In genomic region chr5:41763537-41763936, GRCh38 we compare ENCODE assay signal across 15 cellular contexts.
DNase-seq lines count a peak whose midpoint lies in the region; ATAC-seq and TF ChIP-seq lines count a peak whose summit lies in the region.
"Had no signal": no experiment of that assay in that cellular context is flagged by ENCODE, and none has a peak within 500 bp of the region (broad histone marks: within the 10 kb centered on the region; RNA-seq: fewer than 3 reads in every experiment).

No MANE protein-coding gene starts in this region.

- H3K4me1 Mint-ChIP-seq in chondrocyte (ENCODE audit: low read depth): peaks cover 55% of the 10 kb centered on the region

- DNase-seq in chondrocyte (ENCODE audit: low spot score) (no peak), superior temporal gyrus (ENCODE audit: extremely low spot score) (peak; percentile 52), kidney glomerular epithelial cell (lab: John Stamatoyannopoulos, UW) (no peak), OCI-LY7 (ENCODE audit: low spot score) (no peak)
- DNase-seq in activated CD8-positive, alpha-beta memory T cell treated with anti-CD3 and anti-CD28 coated beads, Interleukin-2, amount 50 U/mL, for 48 hours: no peak
- DNase-seq: activated T-cell treated with anti-CD3 and anti-CD28 coated beads, Interleukin-2, amount 50 U/mL, for 4 hours; DMS 273 treated with DMSO at 0.1 percent for 48 hours; effector CD4-positive, alpha-beta T cell; heart left ventricle; NCI-H187 treated with DMSO at 0.1 percent for 48 hours; NCI-H69; sigmoid colon had no signal

- H3K36me3 ChIP-seq in OCI-LY7 (ENCODE audit: insufficient read depth, low read length): peaks cover 35% of the 10 kb centered on the region

- H3K27ac ChIP-seq in OCI-LY7 (ENCODE audit: low read depth, low read length, poor library complexity, severe bottlenecking): no peak overlapping the region
- H3K27ac ChIP-seq: heart left ventricle, sigmoid colon had no signal

- no peaks in the 10 kb centered on the region for H3K79me2 ChIP-seq in OCI-LY7 (ENCODE audit: insufficient read depth, low read depth, low read length)

- peak overlapping the region; percentile 65 for H3K27ac Mint-ChIP-seq in chondrocyte (ENCODE audit: unreplicated experiment)
- H3K27ac Mint-ChIP-seq: activated naive CD4-positive, alpha-beta T cell treated with anti-CD3 and anti-CD28 coated beads, Interleukin-2, amount 50 U/mL, for 72 hours had no signal

- no peaks in the 10 kb centered on the region for H3K9me3 ChIP-seq in OCI-LY7 (ENCODE audit: low read length)
- H3K9me3 ChIP-seq: heart left ventricle, sigmoid colon had no signal

- H3K9me3 Mint-ChIP-seq in chondrocyte (ENCODE audit: low read depth): no peaks in the 10 kb centered on the region
- H3K9me3 Mint-ChIP-seq: activated naive CD4-positive, alpha-beta T cell treated with anti-CD3 and anti-CD28 coated beads, Interleukin-2, amount 50 U/mL, for 72 hours; activated T-cell treated with anti-CD3 and anti-CD28 coated beads, Interleukin-2, amount 50 U/mL, for 4 hours had no signal

- no peaks in the 10 kb centered on the region for H3K9me2 ChIP-seq in OCI-LY7 (ENCODE audit: insufficient read depth, low read length)

- peak; percentile 34 for ATAC-seq in GM19397 (IDR thresholded peaks at IDR 0.05; ENCODE audit: unreplicated experiment)
- ATAC-seq in HG03432 (IDR thresholded peaks at IDR 0.05; ENCODE audit: unreplicated experiment): peak; percentile 49
- ATAC-seq: activated T-cell treated with anti-CD3 and anti-CD28 coated beads, Interleukin-2, amount 50 U/mL, for 4 hours had no signal

- no peak overlapping the region for H2AFZ ChIP-seq in OCI-LY7 (ENCODE audit: low read length)

- no TSS peak for BruUV-seq in OCI-LY7 (replicated peaks; lab: Mats Ljungman, UMichigan)

- no peak for TF ChIP-seq CTCF in chondrocyte (IDR thresholded peaks at IDR 0.05)
- TF ChIP-seq CTCF in OCI-LY7 (conservative IDR thresholded peaks at IDR 0.05; ENCODE audit: low read length): no peak

- peak overlapping the region; percentile 5 for H3K4me3 Mint-ChIP-seq in chondrocyte (ENCODE audit: unreplicated experiment)
- H3K4me3 Mint-ChIP-seq: activated T-cell treated with anti-CD3 and anti-CD28 coated beads, Interleukin-2, amount 50 U/mL, for 4 hours had no signal

- no peaks in the 10 kb centered on the region for H3K27me3 Mint-ChIP-seq in chondrocyte (ENCODE audit: low read depth)

- H3K36me3 Mint-ChIP-seq in chondrocyte (ENCODE audit: low read depth): peaks cover 5% of the 10 kb centered on the region

- H3K4me1 ChIP-seq in OCI-LY7 (ENCODE audit: insufficient read depth, low read length, poor library complexity, severe bottlenecking): no peaks in the 10 kb centered on the region

- intact Hi-C loops in OCI-LY7 (cut with micrococcal nuclease; ENCODE audit: unreplicated experiment): no loop called here

- no peaks in the 10 kb centered on the region for H4K20me1 ChIP-seq in OCI-LY7 (ENCODE audit: insufficient read depth, low read length)

- H3K4me3 ChIP-seq in OCI-LY7 (ENCODE audit: low read depth, low read length, poor library complexity, severe bottlenecking): no peak overlapping the region
- H3K4me3 ChIP-seq: heart left ventricle, sigmoid colon had no signal

- POLR2A ChIA-PET in OCI-LY7 (lab: Charles Lee): no interaction called here

- no peak overlapping the region for H3K4me2 ChIP-seq in OCI-LY7 (ENCODE audit: low read length)

- CTCF ChIA-PET in OCI-LY7 (lab: Charles Lee; ENCODE audit: unreplicated experiment): no interaction called here
